ENCODE assay signal across 8 cellular contexts in the genomic region with DNA sequence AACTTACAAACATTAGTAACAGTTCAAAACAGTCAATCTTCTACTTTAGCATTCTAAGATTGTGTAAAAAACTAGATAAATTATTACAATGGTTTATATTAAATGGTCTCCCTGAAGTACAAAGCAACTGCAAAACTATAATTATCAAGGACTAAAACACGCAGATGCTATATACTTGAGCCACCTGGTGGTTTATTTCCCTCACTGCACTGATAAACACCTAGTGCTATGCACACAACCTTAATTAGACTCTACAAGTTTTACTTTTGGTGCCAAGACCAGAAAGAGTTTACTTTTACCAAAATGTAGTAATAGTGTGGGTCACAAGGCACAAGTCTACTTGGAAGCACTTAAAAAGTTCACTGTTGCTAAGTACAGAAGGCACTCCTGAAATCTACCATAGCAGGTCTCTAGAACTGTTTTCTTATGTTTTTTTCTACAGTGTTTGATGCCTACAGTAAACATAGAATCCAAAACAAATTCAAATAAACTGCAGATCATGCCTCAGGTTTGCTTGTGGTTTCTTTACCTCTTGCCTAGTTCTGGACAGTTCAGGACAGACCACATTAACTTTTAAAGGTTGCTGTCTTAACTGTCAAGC. TPM values are rescaled to one million over a fixed set of nuclear protein-coding genes. Genes with fewer than 3 reads are reported as not detected.
DNase-seq lines count a peak whose midpoint lies in the region; ATAC-seq and TF ChIP-seq lines count a peak whose summit lies in the region.

No MANE protein-coding gene starts in this region.

- H3K36me3 ChIP-seq in Caco-2 (ENCODE audit: control insufficient read depth, insufficient read depth, low read length), result no peaks in the 10 kb centered on the region

- peak; percentile 58 for ATAC-seq in GM19351 (IDR thresholded peaks at IDR 0.05; ENCODE audit: unreplicated experiment)
- ATAC-seq in GM18519 (IDR thresholded peaks at IDR 0.05; ENCODE audit: low FRiP score, unreplicated experiment), result no peak
- no peak for ATAC-seq in GM18870 (IDR thresholded peaks at IDR 0.05; ENCODE audit: unreplicated experiment)

- H3K9me3 Mint-ChIP-seq in Caco-2 (ENCODE audit: unreplicated experiment) (no peaks in the 10 kb centered on the region), osteocyte (ENCODE audit: unreplicated experiment) (no peaks in the 10 kb centered on the region)

- TF ChIP-seq CTCF in Caco-2 (IDR thresholded peaks at IDR 0.05; ENCODE audit: insufficient read depth in 1 of 2, low read depth in 1 of 2, low read length in 1 of 2, severe bottlenecking in 1 of 2, unreplicated experiment in 1 of 2) (peak; percentile 66 to 71), VCaP (conservative IDR thresholded peaks at IDR 0.05) (peak; percentile 76), osteocyte (IDR thresholded peaks at IDR 0.05) (peak; percentile 87)

- H3K4me3 ChIP-seq in Caco-2 (ENCODE audit: low read depth, low read length), result no peak overlapping the region

- intact Hi-C loops in Caco-2 (cut with micrococcal nuclease; ENCODE audit: unreplicated experiment), result loop anchor here (1.0 to 10.0 kb wide), 2 partner anchors 91 to 600 kb away; no protein-coding TSS in a partner anchor

- H3K4me3 Mint-ChIP-seq in Caco-2 (ENCODE audit: unreplicated experiment) (no peak overlapping the region), osteocyte (ENCODE audit: unreplicated experiment) (no peak overlapping the region)

- no peaks in the 10 kb centered on the region for H3K27me3 Mint-ChIP-seq in Caco-2 (ENCODE audit: insufficient read depth, unreplicated experiment)
- H3K27me3 Mint-ChIP-seq in osteocyte (ENCODE audit: unreplicated experiment), result no peaks in the 10 kb centered on the region

- peak in 1 of 2 experiments; percentile 42 for DNase-seq in Caco-2
- peak; percentile 13 to 61 for DNase-seq in NCI-H1930 (lab: John Stamatoyannopoulos, UW)
- DNase-seq in fibroblast of the conjunctiva (ENCODE audit: low read depth), result peak; percentile 47
- no peak for DNase-seq in osteocyte (ENCODE audit: extremely low spot score, unreplicated experiment)

- no peaks in the 10 kb centered on the region for H3K27me3 ChIP-seq in Caco-2 (replicated peaks; ENCODE audit: control insufficient read depth, insufficient read depth, low read length)

- no peaks in the 10 kb centered on the region for H3K4me1 ChIP-seq in Caco-2

- H3K4me1 Mint-ChIP-seq in Caco-2 (ENCODE audit: low read depth, unreplicated experiment) (no peaks in the 10 kb centered on the region), osteocyte (ENCODE audit: unreplicated experiment) (peaks cover 8% of the 10 kb centered on the region)

- CTCF ChIA-PET in Caco-2 (lab: Charles Lee), result no interaction called here

- POLR2A ChIA-PET in Caco-2 (lab: Charles Lee), result no interaction called here

- no peaks in the 10 kb centered on the region for H3K36me3 Mint-ChIP-seq in Caco-2 (ENCODE audit: insufficient read depth, unreplicated experiment)
- no peaks in the 10 kb centered on the region for H3K36me3 Mint-ChIP-seq in osteocyte (ENCODE audit: unreplicated experiment)

- no peak overlapping the region for H3K27ac ChIP-seq in VCaP

- no peaks in the 10 kb centered on the region for H3K9me3 ChIP-seq in Caco-2

- BruUV-seq in Caco-2 (replicated peaks; lab: Mats Ljungman, UMichigan), result no TSS peak

- H3K27ac Mint-ChIP-seq in Caco-2 (ENCODE audit: unreplicated experiment) (no peak overlapping the region), osteocyte (ENCODE audit: unreplicated experiment) (no peak overlapping the region)

RNA-seq across cellular contexts. Expression of a gene that starts 49.2 kb away (rescaled TPM):
- total RNA-seq in Caco-2 (2022) (25.5 and 31.1 TPM in 2 replicates), osteocyte (30.7 and 30.9 TPM in 2 replicates)
